In genomic region chr11:102476069-102476468, GRCh38 we compare ENCODE assay signal across 1 cellular context.
TF ChIP-seq lines count a peak whose summit lies in the region.

No MANE protein-coding gene starts in this region.

TF ChIP-seq in WTC11, 78 proteins besides CTCF, POLR2A, EP300 and RAD21 (continued from another document):
- TF ChIP-seq, protein P1, sequence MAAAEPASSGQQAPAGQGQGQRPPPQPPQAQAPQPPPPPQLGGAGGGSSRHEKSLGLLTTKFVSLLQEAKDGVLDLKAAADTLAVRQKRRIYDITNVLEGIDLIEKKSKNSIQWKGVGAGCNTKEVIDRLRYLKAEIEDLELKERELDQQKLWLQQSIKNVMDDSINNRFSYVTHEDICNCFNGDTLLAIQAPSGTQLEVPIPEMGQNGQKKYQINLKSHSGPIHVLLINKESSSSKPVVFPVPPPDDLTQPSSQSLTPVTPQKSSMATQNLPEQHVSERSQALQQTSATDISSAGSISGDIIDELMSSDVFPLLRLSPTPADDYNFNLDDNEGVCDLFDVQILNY (CRISPR knock-in tag; IDR thresholded peaks at IDR 0.05): no peak
- no peak for TF ChIP-seq RELA (CRISPR knock-in tag; IDR thresholded peaks at IDR 0.05; ENCODE audit: borderline replicate concordance)
- TF ChIP-seq, protein P2, sequence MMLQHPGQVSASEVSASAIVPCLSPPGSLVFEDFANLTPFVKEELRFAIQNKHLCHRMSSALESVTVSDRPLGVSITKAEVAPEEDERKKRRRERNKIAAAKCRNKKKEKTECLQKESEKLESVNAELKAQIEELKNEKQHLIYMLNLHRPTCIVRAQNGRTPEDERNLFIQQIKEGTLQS (CRISPR knock-in tag; conservative IDR thresholded peaks at IDR 0.05): no peak
- TF ChIP-seq SMAD4 (CRISPR knock-in tag; IDR thresholded peaks at IDR 0.05): no peak
- no peak for TF ChIP-seq GTF2I (CRISPR knock-in tag; conservative IDR thresholded peaks at IDR 0.05)
- TF ChIP-seq ATF1 (CRISPR knock-in tag; IDR thresholded peaks at IDR 0.05): no peak
- TF ChIP-seq ZNF232 (CRISPR knock-in tag; IDR thresholded peaks at IDR 0.05): no peak
- TF ChIP-seq, protein P3, sequence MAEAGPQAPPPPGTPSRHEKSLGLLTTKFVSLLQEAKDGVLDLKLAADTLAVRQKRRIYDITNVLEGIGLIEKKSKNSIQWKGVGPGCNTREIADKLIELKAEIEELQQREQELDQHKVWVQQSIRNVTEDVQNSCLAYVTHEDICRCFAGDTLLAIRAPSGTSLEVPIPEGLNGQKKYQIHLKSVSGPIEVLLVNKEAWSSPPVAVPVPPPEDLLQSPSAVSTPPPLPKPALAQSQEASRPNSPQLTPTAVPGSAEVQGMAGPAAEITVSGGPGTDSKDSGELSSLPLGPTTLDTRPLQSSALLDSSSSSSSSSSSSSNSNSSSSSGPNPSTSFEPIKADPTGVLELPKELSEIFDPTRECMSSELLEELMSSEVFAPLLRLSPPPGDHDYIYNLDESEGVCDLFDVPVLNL (CRISPR knock-in tag; IDR thresholded peaks at IDR 0.05; ENCODE audit: borderline replicate concordance, low read depth): no peak
- no peak for TF ChIP-seq ZNF512 (CRISPR knock-in tag; IDR thresholded peaks at IDR 0.05; ENCODE audit: borderline replicate concordance)
